ENCODE assay signal across 21 cellular contexts in genomic region chr22:17145021-17145680, GRCh38. TPM values are rescaled to one million over a fixed set of nuclear protein-coding genes. Genes with fewer than 3 reads are reported as not detected.
"Had no signal": no experiment of that assay in that cellular context is flagged by ENCODE, and none has a peak within 500 bp of the region (broad histone marks: within the 10 kb centered on the region; RNA-seq: fewer than 3 reads in every experiment).

No MANE protein-coding gene starts in this region.

- H3K27ac ChIP-seq: SJSA1, SK-N-MC had no signal

- DNase-seq: KBM-7, MG63, NCI-H1092, NCI-H1436, NCI-H187, NCI-H2029, NCI-H2081 treated with DMSO at 0.1 percent for 48 hours, NCI-H2171, NCI-H226, NCI-H446, NCI-H510A, NCI-H524 treated with DMSO at 0.1 percent for 48 hours, NCI-H69, NCI-H774, PC-3, SHP77 treated with DMSO at 0.1 percent for 48 hours had no signal

- ATAC-seq: Panc1, PC-3, Right ventricle myocardium inferior had no signal

- H3K4me3 ChIP-seq: MG63, SJSA1, SK-N-MC had no signal

- H3K36me3 ChIP-seq: SJSA1 had no signal

- H3K27me3 ChIP-seq: MG63, SJSA1 had no signal

- H3K9me3 ChIP-seq: MG63, SJSA1 had no signal

- H3K4me1 ChIP-seq: SJSA1 had no signal

RNA-seq across cellular contexts. Expression of gene TMEM121B, which starts 24.0 kb away (rescaled TPM):
- total RNA-seq: RPMI7951 had no signal
